ENCODE assay signal across 6 cellular contexts in the genomic region with DNA sequence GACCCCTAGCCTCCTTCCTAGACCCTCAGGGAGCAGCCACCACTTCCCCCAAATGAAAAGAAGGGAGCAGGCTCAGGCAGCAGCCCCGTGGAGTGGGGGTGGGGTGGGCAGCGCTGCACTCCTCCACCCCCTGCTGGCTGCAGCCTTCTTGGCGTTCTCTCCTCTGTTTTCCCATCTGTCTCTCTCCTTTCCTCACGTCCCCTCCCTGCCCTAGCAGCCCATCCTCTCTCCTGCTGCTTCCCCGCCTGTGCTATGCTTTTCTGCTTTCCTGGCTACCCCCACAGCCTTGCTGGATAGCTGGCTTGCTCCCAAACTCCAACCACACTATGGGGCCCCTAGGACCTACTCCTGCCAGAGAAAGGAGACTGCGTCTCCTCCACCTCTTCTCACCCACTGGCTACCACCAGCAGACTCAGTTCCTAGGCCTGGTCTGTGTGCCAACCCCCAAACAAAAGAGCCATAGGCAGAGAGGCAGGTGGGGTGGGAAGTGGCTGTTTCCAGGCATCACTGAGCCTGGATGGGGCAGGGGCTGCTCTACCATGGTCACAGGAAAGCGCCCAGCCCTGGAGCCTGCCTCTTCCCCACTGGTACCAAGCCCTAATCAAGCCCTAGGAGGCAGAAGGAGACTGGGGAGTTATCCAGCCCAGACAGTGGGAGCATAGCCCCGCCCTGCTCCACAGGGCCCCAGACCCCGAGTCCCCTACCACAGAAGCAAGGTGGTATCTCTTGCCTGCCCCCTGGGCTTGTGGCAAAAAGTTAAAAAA. TPM values are rescaled to one million over a fixed set of nuclear protein-coding genes. Genes with fewer than 3 reads are reported as not detected.
DNase-seq lines count a peak whose midpoint lies in the region; ATAC-seq and TF ChIP-seq lines count a peak whose summit lies in the region.

No MANE protein-coding gene starts in this region.

- peak overlapping the region; percentile 23 for H3K4me3 Mint-ChIP-seq in chondrocyte (ENCODE audit: unreplicated experiment)
- H3K4me3 Mint-ChIP-seq in activated T-helper 17 cell treated with anti-CD3 and anti-CD28 coated beads, Interleukin-2, amount 50 U/mL, for 72 hours = no peak overlapping the region

- DNase-seq in 8988T (peak; percentile 83), Kasumi-1 (lab: John Stamatoyannopoulos, UW) (peak; percentile 20 to 33), chondrocyte (ENCODE audit: low spot score) (no peak)
- DNase-seq in stimulated activated CD4-positive, alpha-beta T cell treated with anti-CD3 and anti-CD28 coated beads, Interleukin-2, amount 100 ng/mL, for 48 hours = no peak

- TF ChIP-seq CTCF in chondrocyte (IDR thresholded peaks at IDR 0.05) = peak; percentile 78

- peaks cover 39% of the 10 kb centered on the region for H3K4me1 Mint-ChIP-seq in chondrocyte (ENCODE audit: low read depth)
- H3K4me1 Mint-ChIP-seq in activated T-helper 17 cell treated with anti-CD3 and anti-CD28 coated beads, Interleukin-2, amount 50 U/mL, for 72 hours = peaks cover 9% of the 10 kb centered on the region

- H3K36me3 Mint-ChIP-seq in chondrocyte (ENCODE audit: low read depth) = no peaks in the 10 kb centered on the region
- H3K36me3 Mint-ChIP-seq in activated T-helper 17 cell treated with anti-CD3 and anti-CD28 coated beads, Interleukin-2, amount 50 U/mL, for 72 hours (ENCODE audit: low read depth) = no peaks in the 10 kb centered on the region

- ATAC-seq in GM18511 (IDR thresholded peaks at IDR 0.05; ENCODE audit: unreplicated experiment) = no peak
- no peak for ATAC-seq in activated T-helper 17 cell treated with anti-CD3 and anti-CD28 coated beads, Interleukin-2, amount 50 U/mL, for 72 hours (replicated peaks)

- H3K9me3 Mint-ChIP-seq in chondrocyte (ENCODE audit: low read depth) = no peaks in the 10 kb centered on the region
- H3K9me3 Mint-ChIP-seq in activated T-helper 17 cell treated with anti-CD3 and anti-CD28 coated beads, Interleukin-2, amount 50 U/mL, for 72 hours = no peaks in the 10 kb centered on the region

- peak overlapping the region; percentile 68 for H3K27ac Mint-ChIP-seq in chondrocyte (ENCODE audit: unreplicated experiment)
- no peak overlapping the region for H3K27ac Mint-ChIP-seq in activated T-helper 17 cell treated with anti-CD3 and anti-CD28 coated beads, Interleukin-2, amount 50 U/mL, for 72 hours

- no peaks in the 10 kb centered on the region for H3K27me3 Mint-ChIP-seq in chondrocyte (ENCODE audit: low read depth)
- peaks cover 8% of the 10 kb centered on the region for H3K27me3 Mint-ChIP-seq in activated T-helper 17 cell treated with anti-CD3 and anti-CD28 coated beads, Interleukin-2, amount 50 U/mL, for 72 hours

RNA-seq across cellular contexts. Expression of gene DISP2, which starts 3.4 kb away (rescaled TPM):
- 1.3 to 2.2 TPM (median 1.4 TPM) in 3 replicates for total RNA-seq in chondrocyte
- 1 to 10 TPM in 1 of 2 donors, under 1 TPM in 1; 0.11 to 1.6 TPM for total RNA-seq in activated T-helper 17 cell treated with anti-CD3 and anti-CD28 coated beads, Interleukin-2, amount 50 U/mL, for 72 hours

RNA-seq across cellular contexts. Expression of gene PHGR1, which starts 3.8 kb away (rescaled TPM):
- total RNA-seq in chondrocyte = not detected in 3 replicates
- not detected for total RNA-seq in activated T-helper 17 cell treated with anti-CD3 and anti-CD28 coated beads, Interleukin-2, amount 50 U/mL, for 72 hours

RNA-seq across cellular contexts. Expression of gene CCDC9B, which starts 13.9 kb away (rescaled TPM):
- total RNA-seq in chondrocyte = 55.4 to 60.0 TPM (median 58.0 TPM) in 3 replicates
- total RNA-seq in activated T-helper 17 cell treated with anti-CD3 and anti-CD28 coated beads, Interleukin-2, amount 50 U/mL, for 72 hours = 1 to 10 TPM in 1 of 2 donors, under 1 TPM in 1; 0.78 to 2.7 TPM

RNA-seq across cellular contexts. Expression of gene KNSTRN, which starts 27.9 kb away (rescaled TPM):
- 20.9 to 28.4 TPM (median 27.9 TPM) in 3 replicates for total RNA-seq in chondrocyte
- total RNA-seq in activated T-helper 17 cell treated with anti-CD3 and anti-CD28 coated beads, Interleukin-2, amount 50 U/mL, for 72 hours = 10 to 100 TPM; 48.5 to 65.9 TPM

RNA-seq across cellular contexts. Expression of gene INAFM2, which starts 31.1 kb away (rescaled TPM):
- 68.8 to 128 TPM (median 80.6 TPM) in 3 replicates for total RNA-seq in chondrocyte
- total RNA-seq in activated T-helper 17 cell treated with anti-CD3 and anti-CD28 coated beads, Interleukin-2, amount 50 U/mL, for 72 hours = 10 to 100 TPM; 10.8 to 11.0 TPM

Comparison
In these comparisons a context has a peak if more than half of its experiments do, and no peak if none do; other contexts are left out.
1. DNase-seq: peak in 8988T (single experiment) and Kasumi-1 (2 of 2); none in chondrocyte (single experiment) and stimulated activated CD4-positive, alpha-beta T cell treated with anti-CD3 and anti-CD28 coated beads, Interleukin-2, amount 100 ng/mL, for 48 hours (0 of 2).
2. RNA of gene CCDC9B, which starts 13.9 kb away (total RNA-seq): 55.4 to 60.0 TPM in chondrocyte; 0.78 to 2.7 TPM in activated T-helper 17 cell treated with anti-CD3 and anti-CD28 coated beads, Interleukin-2, amount 50 U/mL, for 72 hours; every median in the first group is over 10 times any median in the second.